Comparison of ENCODE assay signal across 1 cellular context in the genomic region with DNA sequence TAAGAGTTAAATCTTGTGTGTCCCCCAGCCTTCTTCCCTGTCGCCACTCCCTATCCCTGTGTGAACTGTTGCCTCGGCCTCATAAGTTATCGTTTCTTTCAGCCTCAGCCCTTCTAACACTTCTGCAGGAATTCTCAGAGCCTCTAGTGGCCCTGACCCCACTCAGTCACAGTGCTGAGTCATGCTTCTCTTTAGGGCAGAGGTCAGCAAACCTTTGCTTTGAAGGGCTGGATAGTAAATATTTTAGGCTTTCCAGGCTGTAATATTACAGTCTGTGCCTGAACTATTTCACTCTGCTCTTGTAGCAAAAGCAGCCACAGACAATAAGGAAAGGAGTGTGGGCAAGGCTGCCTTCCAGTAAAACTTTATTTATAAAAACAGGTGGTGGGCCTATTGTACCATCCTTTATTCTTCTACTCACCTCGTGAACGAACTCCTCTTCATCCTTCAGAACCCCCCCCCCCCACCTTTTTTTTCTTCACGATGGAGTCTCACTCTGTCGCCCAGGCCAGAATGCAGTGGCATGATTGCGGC.
A peak's percentile ranks its signal among the peaks of the same experiment; 100 is the strongest.
TF ChIP-seq lines count a peak whose summit lies in the region.

No MANE protein-coding gene starts in this region.

TF ChIP-seq in GM12878, 131 proteins besides CTCF, POLR2A, EP300 and RAD21:
- TF ChIP-seq, protein P1, sequence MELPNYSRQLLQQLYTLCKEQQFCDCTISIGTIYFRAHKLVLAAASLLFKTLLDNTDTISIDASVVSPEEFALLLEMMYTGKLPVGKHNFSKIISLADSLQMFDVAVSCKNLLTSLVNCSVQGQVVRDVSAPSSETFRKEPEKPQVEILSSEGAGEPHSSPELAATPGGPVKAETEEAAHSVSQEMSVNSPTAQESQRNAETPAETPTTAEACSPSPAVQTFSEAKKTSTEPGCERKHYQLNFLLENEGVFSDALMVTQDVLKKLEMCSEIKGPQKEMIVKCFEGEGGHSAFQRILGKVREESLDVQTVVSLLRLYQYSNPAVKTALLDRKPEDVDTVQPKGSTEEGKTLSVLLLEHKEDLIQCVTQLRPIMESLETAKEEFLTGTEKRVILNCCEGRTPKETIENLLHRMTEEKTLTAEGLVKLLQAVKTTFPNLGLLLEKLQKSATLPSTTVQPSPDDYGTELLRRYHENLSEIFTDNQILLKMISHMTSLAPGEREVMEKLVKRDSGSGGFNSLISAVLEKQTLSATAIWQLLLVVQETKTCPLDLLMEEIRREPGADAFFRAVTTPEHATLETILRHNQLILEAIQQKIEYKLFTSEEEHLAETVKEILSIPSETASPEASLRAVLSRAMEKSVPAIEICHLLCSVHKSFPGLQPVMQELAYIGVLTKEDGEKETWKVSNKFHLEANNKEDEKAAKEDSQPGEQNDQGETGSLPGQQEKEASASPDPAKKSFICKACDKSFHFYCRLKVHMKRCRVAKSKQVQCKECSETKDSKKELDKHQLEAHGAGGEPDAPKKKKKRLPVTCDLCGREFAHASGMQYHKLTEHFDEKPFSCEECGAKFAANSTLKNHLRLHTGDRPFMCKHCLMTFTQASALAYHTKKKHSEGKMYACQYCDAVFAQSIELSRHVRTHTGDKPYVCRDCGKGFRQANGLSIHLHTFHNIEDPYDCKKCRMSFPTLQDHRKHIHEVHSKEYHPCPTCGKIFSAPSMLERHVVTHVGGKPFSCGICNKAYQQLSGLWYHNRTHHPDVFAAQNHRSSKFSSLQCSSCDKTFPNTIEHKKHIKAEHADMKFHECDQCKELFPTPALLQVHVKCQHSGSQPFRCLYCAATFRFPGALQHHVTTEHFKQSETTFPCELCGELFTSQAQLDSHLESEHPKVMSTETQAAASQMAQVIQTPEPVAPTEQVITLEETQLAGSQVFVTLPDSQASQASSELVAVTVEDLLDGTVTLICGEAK (IDR thresholded peaks at IDR 0.05; ENCODE audit: borderline replicate concordance), result peak; percentile 29; the same call in 1 of the 2 replicates
- no peak for TF ChIP-seq CHD2 (IDR thresholded peaks at IDR 0.05; ENCODE audit: borderline replicate concordance, low read depth, low read length)
